Comparison of ENCODE assay signal across 10 cellular contexts in the genomic region with DNA sequence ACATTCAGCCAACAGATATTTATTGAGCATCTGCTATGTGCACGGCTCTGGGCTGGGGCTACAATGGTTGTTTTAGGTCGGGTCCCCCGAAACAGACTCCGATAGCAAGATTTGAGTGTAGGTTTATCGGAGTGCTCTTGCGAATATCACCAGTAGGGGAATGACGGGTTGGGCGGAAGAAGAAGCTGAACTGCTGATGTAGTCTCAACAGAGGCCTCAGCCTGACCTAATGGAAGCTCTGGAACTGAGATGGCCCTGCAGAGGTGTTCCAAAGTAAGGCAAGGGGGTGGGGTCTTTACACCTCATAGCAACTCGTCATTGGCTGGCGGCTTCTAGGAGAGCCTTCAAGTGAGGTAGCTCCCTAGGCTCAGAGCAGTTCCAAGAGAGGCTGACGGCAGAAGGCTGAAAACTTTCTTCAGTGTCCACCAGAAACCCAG. TPM values are rescaled to one million over a fixed set of nuclear protein-coding genes. Genes with fewer than 3 reads are reported as not detected.
DNase-seq lines count a peak whose midpoint lies in the region; ATAC-seq and TF ChIP-seq lines count a peak whose summit lies in the region.
"Had no signal": no experiment of that assay in that cellular context is flagged by ENCODE, and none has a peak within 500 bp of the region (broad histone marks: within the 10 kb centered on the region; RNA-seq: fewer than 3 reads in every experiment).

No MANE protein-coding gene starts in this region.

- H3K27me3 ChIP-seq in breast epithelium: no peaks in the 10 kb centered on the region
- H3K27me3 ChIP-seq in iPS-15b (ENCODE audit: control insufficient read depth, insufficient read depth, low read length): peaks cover 26% of the 10 kb centered on the region
- peaks cover 18% of the 10 kb centered on the region for H3K27me3 ChIP-seq in suprapubic skin

- intact Hi-C loops in MCF 10A (cut with micrococcal nuclease) (no loop called here), breast epithelium (cut with DNase I; ENCODE audit: low total_unique reads) (loop anchor here (1.0 kb wide), 1 partner anchor 13 kb away; no protein-coding TSS in a partner anchor), activated B cell treated with CpG ODN at 0.5 μM for 24 hours (cut with micrococcal nuclease) (no loop called here), OCI-LY7 (cut with micrococcal nuclease; ENCODE audit: unreplicated experiment) (no loop called here)

- no peak overlapping the region for H3K27ac ChIP-seq in breast epithelium
- H3K27ac ChIP-seq in suprapubic skin: no peak overlapping the region
- H3K27ac ChIP-seq in OCI-LY7 (ENCODE audit: low read depth, low read length, poor library complexity, severe bottlenecking): no peak overlapping the region

- CTCF ChIA-PET in MCF 10A (lab: Yijun Ruan, JAX) (interaction anchor here (0.6 to 0.7 kb wide), 3 partner anchors 10 to 880 kb away, joined by 3 to 4 read pairs (median 3); no protein-coding TSS in a partner anchor), activated B cell treated with CpG ODN at 0.5 μM for 24 hours (lab: Charles Lee) (no interaction called here), OCI-LY7 (lab: Charles Lee; ENCODE audit: unreplicated experiment) (no interaction called here)

- no peak overlapping the region for H3K4me2 ChIP-seq in OCI-LY7 (ENCODE audit: low read length)

- no peak for DNase-seq in MCF 10A (ENCODE audit: unreplicated experiment)
- no peak for DNase-seq in breast epithelium (ENCODE audit: low spot score in 2 of 2)
- no peak for DNase-seq in activated B cell treated with CpG ODN at 0.5 μM for 24 hours
- no peak for DNase-seq in suprapubic skin (ENCODE audit: low spot score in 2 of 2)
- DNase-seq in KBM-7: no peak
- no peak for DNase-seq in OCI-LY7 (ENCODE audit: low spot score)
- DNase-seq in ureter (ENCODE audit: low spot score): no peak
- DNase-seq: NCI-H2107 had no signal

- in situ Hi-C loops in KBM-7 (cut with MboI; ENCODE audit: low pct_unique_long_range_greater_than_20kb, low sequenced_read_pairs): no loop called here

- no peaks in the 10 kb centered on the region for H3K36me3 Mint-ChIP-seq in MCF 10A (ENCODE audit: insufficient read depth, unreplicated experiment)
- no peaks in the 10 kb centered on the region for H3K36me3 Mint-ChIP-seq in activated B cell treated with CpG ODN at 0.5 μM for 24 hours (ENCODE audit: low read depth)

- no peaks in the 10 kb centered on the region for H3K79me2 ChIP-seq in OCI-LY7 (ENCODE audit: insufficient read depth, low read depth, low read length)

- no peak overlapping the region for H3K9ac ChIP-seq in iPS-15b (ENCODE audit: low read depth, low read length)

- H3K4me3 ChIP-seq in breast epithelium (peak overlapping the region in 1 of 3 donors; percentile 54), iPS-15b (ENCODE audit: low read depth, low read length) (peak overlapping the region; percentile 59), suprapubic skin (peak overlapping the region; percentile 67), OCI-LY7 (ENCODE audit: low read depth, low read length, poor library complexity, severe bottlenecking) (no peak overlapping the region)

- H3K27me3 Mint-ChIP-seq in MCF 10A (ENCODE audit: insufficient read depth, unreplicated experiment) (no peaks in the 10 kb centered on the region), activated B cell treated with CpG ODN at 0.5 μM for 24 hours (peaks cover 42% of the 10 kb centered on the region)

- H3K4me1 ChIP-seq in breast epithelium: no peaks in the 10 kb centered on the region
- H3K4me1 ChIP-seq in iPS-15b (ENCODE audit: control insufficient read depth, insufficient read depth, low read length): no peaks in the 10 kb centered on the region
- H3K4me1 ChIP-seq in suprapubic skin: peaks cover 14% of the 10 kb centered on the region
- peaks cover 5% of the 10 kb centered on the region for H3K4me1 ChIP-seq in OCI-LY7 (ENCODE audit: insufficient read depth, low read length, poor library complexity, severe bottlenecking)

- H4K20me1 ChIP-seq in OCI-LY7 (ENCODE audit: insufficient read depth, low read length): no peaks in the 10 kb centered on the region

- H3K9me3 Mint-ChIP-seq in MCF 10A (ENCODE audit: unreplicated experiment) (no peaks in the 10 kb centered on the region), activated B cell treated with CpG ODN at 0.5 μM for 24 hours (no peaks in the 10 kb centered on the region)

- no peaks in the 10 kb centered on the region for H3K4me1 Mint-ChIP-seq in MCF 10A (ENCODE audit: insufficient read depth, unreplicated experiment)
- peaks cover 6% of the 10 kb centered on the region for H3K4me1 Mint-ChIP-seq in activated B cell treated with CpG ODN at 0.5 μM for 24 hours

- TF ChIP-seq EP300 in suprapubic skin (IDR thresholded peaks at IDR 0.05): no peak

- H3K4me3 Mint-ChIP-seq in MCF 10A (ENCODE audit: unreplicated experiment) (peak overlapping the region; percentile 76), activated B cell treated with CpG ODN at 0.5 μM for 24 hours (peak overlapping the region; percentile 79)

- H3K36me3 ChIP-seq in breast epithelium (no peaks in the 10 kb centered on the region), iPS-15b (ENCODE audit: control insufficient read depth, insufficient read depth, low read length) (no peaks in the 10 kb centered on the region), suprapubic skin (no peaks in the 10 kb centered on the region), OCI-LY7 (ENCODE audit: insufficient read depth, low read length) (no peaks in the 10 kb centered on the region)

- BruUV-seq in MCF 10A (replicated peaks; lab: Mats Ljungman, UMichigan): no TSS peak
- BruUV-seq in OCI-LY7 (replicated peaks; lab: Mats Ljungman, UMichigan): no TSS peak

- H3K9me2 ChIP-seq in OCI-LY7 (ENCODE audit: insufficient read depth, low read length): no peaks in the 10 kb centered on the region

- H3K9me3 ChIP-seq in breast epithelium (no peaks in the 10 kb centered on the region), iPS-15b (ENCODE audit: control insufficient read depth, insufficient read depth, low read length) (no peaks in the 10 kb centered on the region), suprapubic skin (no peaks in the 10 kb centered on the region), OCI-LY7 (ENCODE audit: low read length) (no peaks in the 10 kb centered on the region)

- ATAC-seq in activated B cell treated with CpG ODN at 0.5 μM for 24 hours (ENCODE audit: low read depth): no peak

- POLR2A ChIA-PET in MCF 10A (lab: Yijun Ruan, JAX): interaction anchor here (0.9 to 1.0 kb wide), 2 partner anchors 17 to 50 kb away, joined by 3 read pairs; no protein-coding TSS in a partner anchor
- POLR2A ChIA-PET in activated B cell treated with CpG ODN at 0.5 μM for 24 hours (lab: Charles Lee): no interaction called here
- POLR2A ChIA-PET in OCI-LY7 (lab: Charles Lee): interaction anchor here (0.6 kb wide), 1 partner anchor 1149 kb away, joined by 3 read pairs; no protein-coding TSS in a partner anchor

- no peak overlapping the region for H2AFZ ChIP-seq in OCI-LY7 (ENCODE audit: low read length)

- 90% methylated on average over 11 of the region's 11 CpGs for WGBS in suprapubic skin

- TF ChIP-seq POLR2A in breast epithelium (IDR thresholded peaks at IDR 0.05) (no peak), suprapubic skin (IDR thresholded peaks at IDR 0.05) (no peak)

- no peak overlapping the region for H3K27ac Mint-ChIP-seq in MCF 10A (ENCODE audit: low read depth, unreplicated experiment)
- H3K27ac Mint-ChIP-seq in activated B cell treated with CpG ODN at 0.5 μM for 24 hours: no peak overlapping the region

- no peak for TF ChIP-seq CTCF in MCF 10A (IDR thresholded peaks at IDR 0.05; ENCODE audit: unreplicated experiment)
- no peak for TF ChIP-seq CTCF in breast epithelium (IDR thresholded peaks at IDR 0.05)
- TF ChIP-seq CTCF in activated B cell treated with CpG ODN at 0.5 μM for 24 hours (IDR thresholded peaks at IDR 0.05): no peak
- TF ChIP-seq CTCF in suprapubic skin (IDR thresholded peaks at IDR 0.05): no peak
- no peak for TF ChIP-seq CTCF in OCI-LY7 (conservative IDR thresholded peaks at IDR 0.05; ENCODE audit: low read length)

RNA-seq across cellular contexts. Expression of gene L3MBTL1, which starts 1.1 kb away (rescaled TPM):
- total RNA-seq in MCF 10A (2022) (10.5 and 11.4 TPM in 2 replicates), breast epithelium (10 to 100 TPM in 2 of 3 donors, 1 to 10 TPM in 1; 8.6 to 24.7 (median 17.4) TPM), activated B cell treated with CpG ODN at 0.5 μM for 24 hours (18.9 and 22.5 TPM in 2 replicates), suprapubic skin (10 to 100 TPM in 3 of 4 donors, 1 to 10 TPM in 1; 8.9 to 39.7 (median 14.6) TPM), OCI-LY7 (2022) (27.8 and 28.3 TPM in 2 replicates), ureter (24.7 TPM)
- total RNA-seq in OCI-LY7 (2014; rRNA removed; shearing (Covaris generic)): 22.4 and 23.8 TPM in 2 replicates

RNA-seq across cellular contexts. Expression of gene SGK2, which starts 50.2 kb away (rescaled TPM):
- 0.33 and 1.1 TPM in 2 replicates for total RNA-seq in MCF 10A (2022)
- 1 to 10 TPM; 4.1 to 8.2 (median 6.4) TPM for total RNA-seq in breast epithelium
- 0.73 and 1.1 TPM in 2 replicates for total RNA-seq in activated B cell treated with CpG ODN at 0.5 μM for 24 hours
- total RNA-seq in suprapubic skin: 10 to 100 TPM in 3 of 4 donors, 1 to 10 TPM in 1; 6.9 to 18.2 (median 13.0) TPM
- total RNA-seq in OCI-LY7 (2014; rRNA removed; shearing (Covaris generic)): 0.41 and 1.3 TPM in 2 replicates
- 0.48 and 0.87 TPM in 2 replicates for total RNA-seq in OCI-LY7 (2022)
- 29.8 TPM for total RNA-seq in ureter
- total RNA-seq: glomerular endothelial cell had no signal

RNA-seq across cellular contexts. Expression of gene SRSF6, which starts 50.9 kb away (rescaled TPM):
- 151 and 193 TPM in 2 replicates for total RNA-seq in MCF 10A (2022)
- 100 to 1,000 TPM in 2 of 3 donors, 10 to 100 TPM in 1; 70.9 to 143 (median 114) TPM for total RNA-seq in breast epithelium
- 172 and 192 TPM in 2 replicates for total RNA-seq in activated B cell treated with CpG ODN at 0.5 μM for 24 hours
- total RNA-seq in suprapubic skin: 10 to 100 TPM; 64.7 to 92.7 (median 77.6) TPM
- 64.3 and 66.9 TPM in 2 replicates for total RNA-seq in OCI-LY7 (2014; rRNA removed; shearing (Covaris generic))
- total RNA-seq in OCI-LY7 (2022): 171 and 176 TPM in 2 replicates
- total RNA-seq in ureter: 192 TPM
